Comparison of ENCODE assay signal across 1 cellular context in the genomic region with DNA sequence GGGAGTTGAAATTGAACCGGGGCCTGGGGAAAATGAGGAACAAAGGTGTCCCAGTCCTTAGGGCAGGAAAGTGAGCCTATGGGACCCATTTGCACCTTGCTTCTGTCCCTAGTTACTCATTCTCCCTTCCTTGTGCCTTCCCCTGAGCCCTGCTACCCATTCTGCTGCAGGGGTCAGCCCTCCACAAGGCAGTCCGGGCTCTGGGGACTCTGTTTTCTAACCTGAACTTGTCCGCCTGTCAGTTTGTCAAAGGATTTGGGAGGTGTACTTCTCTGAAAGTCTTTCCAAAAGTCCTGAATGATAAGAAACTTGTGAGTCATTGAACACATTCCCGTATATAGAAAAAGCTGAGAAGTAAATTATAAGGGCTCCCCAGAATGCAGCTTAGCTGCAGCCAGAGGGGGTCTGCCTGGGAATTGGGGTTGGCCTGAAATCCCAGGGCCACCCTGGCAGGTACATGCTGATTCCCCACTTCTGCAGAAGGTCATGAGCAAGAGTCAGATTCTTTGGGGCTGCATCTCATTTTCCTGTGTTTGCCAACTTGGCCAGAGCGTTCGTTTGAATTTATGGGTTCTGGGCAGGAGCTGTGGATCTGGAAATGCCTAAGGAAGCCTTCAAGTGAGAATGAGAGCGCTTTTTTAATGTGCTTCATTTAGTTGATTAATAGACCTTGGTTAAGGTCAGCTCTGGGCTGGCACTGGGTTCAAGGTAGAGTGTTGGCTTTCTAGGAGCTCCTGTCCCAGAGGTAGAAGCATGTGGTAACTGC.
TF ChIP-seq lines count a peak whose summit lies in the region.

No MANE protein-coding gene starts in this region.

TF ChIP-seq in GM12878, 131 proteins besides CTCF, POLR2A, EP300 and RAD21 (continued from another document):
- no peak for TF ChIP-seq PBX3 (IDR thresholded peaks at IDR 0.05; ENCODE audit: insufficient replicate concordance, low read depth, low read length)
- no peak for TF ChIP-seq RELA (IDR thresholded peaks at IDR 0.05; ENCODE audit: borderline replicate concordance, partially characterized antibody)
- no peak for TF ChIP-seq BCL11A (IDR thresholded peaks at IDR 0.05; ENCODE audit: low read depth, low read length)
- no peak for TF ChIP-seq YY1 (IDR thresholded peaks at IDR 0.05; ENCODE audit: low read depth, low read length)
- TF ChIP-seq RBBP5 (conservative IDR thresholded peaks at IDR 0.05): no peak
- no peak for TF ChIP-seq STAT3 (IDR thresholded peaks at IDR 0.05; ENCODE audit: low read depth, low read length)
